In the genomic region with DNA sequence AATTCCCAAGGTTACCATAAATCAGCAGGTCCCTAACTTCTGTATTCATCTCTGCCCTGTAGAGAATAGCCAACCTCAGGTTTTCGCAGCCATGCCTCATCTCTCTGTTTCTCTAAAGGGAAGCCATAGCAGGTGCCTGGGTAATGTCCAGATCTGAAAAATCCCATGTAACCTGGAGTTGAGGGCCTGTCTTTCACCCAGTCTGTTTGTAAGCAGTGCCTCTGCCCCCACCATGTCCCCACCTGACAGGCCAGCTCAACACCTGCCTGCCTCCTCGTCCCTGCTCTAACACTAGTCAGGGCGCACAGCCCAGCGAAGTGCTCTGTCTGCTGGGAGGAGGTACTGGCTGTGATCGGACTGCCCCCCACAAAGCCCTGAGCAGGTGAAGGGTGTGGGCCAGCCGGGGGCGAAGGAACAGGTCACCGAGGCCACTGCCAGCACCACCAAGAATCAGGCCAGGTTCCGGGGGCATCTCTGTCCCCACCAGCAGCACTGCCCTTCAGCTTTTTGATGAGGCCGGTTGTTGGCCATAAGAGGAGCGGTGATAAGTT, we compare ENCODE assay signal across 20 cellular contexts.
"Had no signal": no experiment of that assay in that cellular context is flagged by ENCODE, and none has a peak within 500 bp of the region (broad histone marks: within the 10 kb centered on the region; RNA-seq: fewer than 3 reads in every experiment).

No MANE protein-coding gene starts in this region.

- H3K4me3 ChIP-seq: colonic mucosa, coronary artery, dorsolateral prefrontal cortex, esophagus squamous epithelium, gastrocnemius medialis, gastroesophageal sphincter, heart left ventricle, heart right ventricle had no signal

- H3K4me1 ChIP-seq: colonic mucosa, esophagus squamous epithelium, foreskin keratinocyte, gastrocnemius medialis, gastroesophageal sphincter, heart left ventricle, heart right ventricle had no signal

- H3K9me3 ChIP-seq: colonic mucosa, esophagus squamous epithelium, gastrocnemius medialis, gastroesophageal sphincter, heart left ventricle, heart right ventricle had no signal

- H3K36me3 ChIP-seq: colonic mucosa, esophagus squamous epithelium, gastrocnemius medialis, heart left ventricle, heart right ventricle had no signal

- H3K27ac ChIP-seq: colonic mucosa, coronary artery, dorsolateral prefrontal cortex, epithelial cell of prostate, esophagus squamous epithelium, foreskin keratinocyte, gastrocnemius medialis, gastroesophageal sphincter, heart left ventricle, heart right ventricle had no signal

- DNase-seq: colonic mucosa; cortex of kidney; dorsolateral prefrontal cortex; effector CD4-positive, alpha-beta T cell; effector CD8-positive, alpha-beta T cell; effector memory CD4-positive, alpha-beta T cell; effector memory CD8-positive, alpha-beta T cell; endodermal cell; erythroblast; esophagus squamous epithelium; foreskin fibroblast; foreskin keratinocyte; foreskin melanocyte; gastrocnemius medialis; glutamatergic neuron; heart left ventricle had no signal

- H3K27me3 ChIP-seq: colonic mucosa, dorsolateral prefrontal cortex, esophagus squamous epithelium, foreskin keratinocyte, gastrocnemius medialis, gastroesophageal sphincter, heart left ventricle, heart right ventricle had no signal
